25 cellular contexts compared by ENCODE assay signal in genomic region chr5:15571081-15571480, GRCh38.
DNase-seq lines count a peak whose midpoint lies in the region; ATAC-seq, FAIRE-seq and TF ChIP-seq lines count a peak whose summit lies in the region.
"Had no signal": no experiment of that assay in that cellular context is flagged by ENCODE, and none has a peak within 500 bp of the region (broad histone marks: within the 10 kb centered on the region; RNA-seq: fewer than 3 reads in every experiment).

No MANE protein-coding gene starts in this region.

- H4K20me1 ChIP-seq in endothelial cell of umbilical vein (replicated peaks; ENCODE audit: control insufficient read depth, extremely low read depth, insufficient read depth, low read length), result peaks cover 9% of the 10 kb centered on the region
- H4K20me1 ChIP-seq: BLaER1 treated with 17β-estradiol and CSF1 and Interleukin-3, amounts not matched to agents 10 nM and 100 nM had no signal

- H3K4me2 ChIP-seq in endothelial cell of umbilical vein (ENCODE audit: insufficient read depth, low read length), result peak overlapping the region; percentile 11
- H3K4me2 ChIP-seq: A549; BLaER1 treated with 17β-estradiol and CSF1 and Interleukin-3, amounts not matched to agents 10 nM and 100 nM had no signal

- DNase-seq in COLO829 (ENCODE audit: low spot score), result peak; percentile 40
- peak; percentile 93 for DNase-seq in SK-MEL-5 (ENCODE audit: low read depth, low spot score)
- DNase-seq in endothelial cell of umbilical vein (ENCODE audit: low read depth, low spot score), result peak; percentile 62
- peak; percentile 92 for DNase-seq in foreskin melanocyte
- no peak for DNase-seq in inferior parietal cortex (ENCODE audit: extremely low spot score)
- no peak for DNase-seq in GM12891 (ENCODE audit: insufficient read length, low spot score)
- DNase-seq: 8988T; AML-193; CD4-positive, alpha-beta T cell; CD8-positive, alpha-beta T cell; COR-L47; DMS 273 treated with DMSO at 0.1 percent for 48 hours; DMS153; DMS53; DMS79; DND-41; EL; GDM1 had no signal

- H3K36me3 ChIP-seq in endothelial cell of umbilical vein (ENCODE audit: control insufficient read depth in 2 of 2, extremely low read depth in 1 of 2, insufficient read depth in 2 of 2, low read length in 2 of 2), result no peaks in the 10 kb centered on the region
- H3K36me3 ChIP-seq: BLaER1 treated with 17β-estradiol and CSF1 and Interleukin-3, amounts not matched to agents 10 nM and 100 nM had no signal

- CTCF ChIA-PET in endothelial cell of umbilical vein (lab: Charles Lee), result interaction anchor here (0.7 kb wide), 2 partner anchors 16 to 59 kb away, joined by 3 to 4 read pairs; no protein-coding TSS in a partner anchor

- no peak overlapping the region for H3K4me3 ChIP-seq in endothelial cell of umbilical vein (replicated peaks in 1 of 3; ENCODE audit: insufficient read depth in 1 of 3, low read depth in 1 of 3, low read length in 3 of 3)
- H3K4me3 ChIP-seq: A549; BLaER1 treated with 17β-estradiol and CSF1 and Interleukin-3, amounts not matched to agents 10 nM and 100 nM; GM12878 had no signal

- H3K9ac ChIP-seq in endothelial cell of umbilical vein (replicated peaks; ENCODE audit: extremely low read depth, insufficient read depth, low read length), result no peak overlapping the region
- H3K9ac ChIP-seq: BLaER1 treated with 17β-estradiol and CSF1 and Interleukin-3, amounts not matched to agents 10 nM and 100 nM had no signal

- peaks cover 11% of the 10 kb centered on the region for H3K79me2 ChIP-seq in endothelial cell of umbilical vein (ENCODE audit: control insufficient read depth, insufficient read depth, low read length)

- dilution Hi-C loops in endothelial cell of umbilical vein (cut with MboI; ENCODE audit: extremely low pct_ligation_motif_present, low sequenced_read_pairs), result no loop called here

- FAIRE-seq in endothelial cell of umbilical vein (lab: Jason Lieb, UNC) (no peak), GM12891 (lab: Jason Lieb, UNC) (no peak)
- FAIRE-seq: A549, GM12878, GM19239 had no signal

- POLR2A ChIA-PET in endothelial cell of umbilical vein (lab: Charles Lee), result no interaction called here

- H3K27ac ChIP-seq in endothelial cell of umbilical vein (ENCODE audit: insufficient read depth, low read depth, low read length), result no peak overlapping the region
- H3K27ac ChIP-seq: A549; BLaER1 treated with 17β-estradiol and CSF1 and Interleukin-3, amounts not matched to agents 10 nM and 100 nM; C4-2B had no signal

- H3K9me3 ChIP-seq in endothelial cell of umbilical vein (replicated peaks; ENCODE audit: control insufficient read depth, insufficient read depth, low read length), result no peaks in the 10 kb centered on the region
- H3K9me3 ChIP-seq: A549; BLaER1 treated with 17β-estradiol and CSF1 and Interleukin-3, amounts not matched to agents 10 nM and 100 nM had no signal

- in situ Hi-C loops in SK-MEL-5 (cut with HindIII; ENCODE audit: low pct_unique_long_range_greater_than_20kb, low sequenced_read_pairs), result no loop called here

- TF ChIP-seq CTCF in endothelial cell of umbilical vein (IDR thresholded peaks at IDR 0.05; ENCODE audit: extremely low read depth in 1 of 2, insufficient read depth in 1 of 2, low read depth in 1 of 2, low read length in 2 of 2), result no peak

- no peaks in the 10 kb centered on the region for H3K27me3 ChIP-seq in endothelial cell of umbilical vein (ENCODE audit: control insufficient read depth in 2 of 2, insufficient read depth in 2 of 2, low read length in 2 of 2)
- H3K27me3 ChIP-seq: BLaER1 treated with 17β-estradiol and CSF1 and Interleukin-3, amounts not matched to agents 10 nM and 100 nM had no signal

- no peaks in the 10 kb centered on the region for H3K9me1 ChIP-seq in endothelial cell of umbilical vein (replicated peaks; ENCODE audit: control insufficient read depth, extremely low read depth, insufficient read depth, low read length)

- BruUV-seq in endothelial cell of umbilical vein (replicated peaks; lab: Mats Ljungman, UMichigan), result no TSS peak

- no peak for ATAC-seq in GM19397 (IDR thresholded peaks at IDR 0.05; ENCODE audit: unreplicated experiment)
- ATAC-seq in HG03442 (IDR thresholded peaks at IDR 0.05; ENCODE audit: unreplicated experiment), result no peak
- ATAC-seq: A549; CD8-positive, alpha-beta T cell; GM12878 had no signal

- intact Hi-C loops in endothelial cell of umbilical vein (cut with micrococcal nuclease), result loop anchor here (10.0 kb wide), 1 partner anchor 424 kb away; no protein-coding TSS in a partner anchor

- peaks cover 18% of the 10 kb centered on the region for H3K4me1 ChIP-seq in endothelial cell of umbilical vein (ENCODE audit: control insufficient read depth, extremely low read depth, insufficient read depth, low read length)
- H3K4me1 ChIP-seq: A549; BLaER1 treated with 17β-estradiol and CSF1 and Interleukin-3, amounts not matched to agents 10 nM and 100 nM had no signal

- TF ChIP-seq POLR2A in endothelial cell of umbilical vein (IDR thresholded peaks at IDR 0.05; ENCODE audit: low read depth, low read length), result no peak
- TF ChIP-seq POLR2A in GM12891 (IDR thresholded peaks at IDR 0.05; ENCODE audit: low read depth, low read length), result no peak

- no peak overlapping the region for H2AFZ ChIP-seq in endothelial cell of umbilical vein (ENCODE audit: low read depth, low read length)

TF ChIP-seq in endothelial cell of umbilical vein, 7 proteins besides CTCF, POLR2A, EP300 and RAD21:
- TF ChIP-seq EZH2 (IDR thresholded peaks at IDR 0.05; ENCODE audit: borderline replicate concordance, low read depth, low read length, severe bottlenecking), result no peak
- TF ChIP-seq POLR2AphosphoS5 (IDR thresholded peaks at IDR 0.05; ENCODE audit: insufficient read depth, low read depth, low read length), result no peak
- no peak for TF ChIP-seq FOS (IDR thresholded peaks at IDR 0.05; ENCODE audit: borderline replicate concordance, insufficient read depth, low read length)
- TF ChIP-seq GATA2 (IDR thresholded peaks at IDR 0.05; ENCODE audit: insufficient read depth, insufficient read length, low read depth, low read length), result no peak
- no peak for TF ChIP-seq MYC (IDR thresholded peaks at IDR 0.05; ENCODE audit: low read depth, low read length)
- no peak for TF ChIP-seq MAX (IDR thresholded peaks at IDR 0.05; ENCODE audit: insufficient read depth, insufficient read length)
- no peak for TF ChIP-seq JUN (IDR thresholded peaks at IDR 0.05; ENCODE audit: borderline replicate concordance, insufficient read depth, insufficient read length, low read depth)

TF ChIP-seq in GM12891, 5 proteins besides CTCF, POLR2A, EP300 and RAD21:
- TF ChIP-seq POLR2AphosphoS5 (IDR thresholded peaks at IDR 0.05; ENCODE audit: low read depth, low read length) (no peak), SPI1 (IDR thresholded peaks at IDR 0.05; ENCODE audit: low read depth, low read length) (no peak), TAF1 (IDR thresholded peaks at IDR 0.05; ENCODE audit: low read depth, low read length) (no peak), PAX5 (IDR thresholded peaks at IDR 0.05; ENCODE audit: insufficient read depth, low read length, severe bottlenecking) (no peak), POU2F2 (IDR thresholded peaks at IDR 0.05; ENCODE audit: low read depth, low read length) (no peak)
TF ChIP-seq in GM12891: peak in this region for 0.

Comparison
In these comparisons a context has a peak if more than half of its experiments do, and no peak if none do; other contexts are left out.
1. DNase-seq: peak in COLO829 (single experiment), SK-MEL-5 (single experiment), endothelial cell of umbilical vein (single experiment) and foreskin melanocyte (single experiment); none in inferior parietal cortex (single experiment) and GM12891 (single experiment).